ENCODE assay signal across 29 cellular contexts in genomic region chr4:145148980-145149379, GRCh38.
"Had no signal": no experiment of that assay in that cellular context is flagged by ENCODE, and none has a peak within 500 bp of the region (broad histone marks: within the 10 kb centered on the region; RNA-seq: fewer than 3 reads in every experiment).

No MANE protein-coding gene starts in this region.

- H3K4me1 ChIP-seq: esophagus squamous epithelium had no signal

- H3K27ac Mint-ChIP-seq: activated CD4-positive, alpha-beta T cell treated with anti-CD3 and anti-CD28 coated beads, Interleukin-2, amount 10 ng/mL, durations not matched to agents 24 days and 14 days; activated naive CD4-positive, alpha-beta T cell treated with anti-CD3 and anti-CD28 coated beads, Interleukin-2, amount 50 U/mL, for 24 hours; activated T-helper 2 cell treated with anti-CD3 and anti-CD28 coated beads, Interferon-gamma antibody, Interleukin-2, Interleukin-4, amounts not matched to agents 10 μg/mL and 5 μg/mL and 100 μg/mL, durations not matched to agents 14 hours and 24 hours and 36 hours; dendritic cell treated with granulocyte-macrophage colony-stimulating factor and Interleukin-4, amounts not matched to agents 40 ng/mL and 50 ng/mL, for 4 days; natural killer cell treated with Interleukin-12 subunit alpha and Interleukin-12 subunit beta and Interleukin-15 and Interleukin-18, amount 100 ng/mL, for 72 hours; stimulated activated naive B cell treated with anti-CD40 and anti-IgM and Interleukin-4, amounts not matched to agents 10 μg/mL and 1 μg/mL and 100 μg/mL, for 72 hours had no signal

- H3K4me3 ChIP-seq: esophagus squamous epithelium, gastrocnemius medialis, left ventricle myocardium inferior, lung, mucosa of descending colon, SK-N-MC, testis, transverse colon had no signal

- H3K4me3 Mint-ChIP-seq: activated CD4-positive, alpha-beta T cell treated with anti-CD3 and anti-CD28 coated beads, Interleukin-2, amount 10 ng/mL, durations not matched to agents 24 days and 14 days; activated naive CD4-positive, alpha-beta T cell treated with anti-CD3 and anti-CD28 coated beads, Interleukin-2, amount 50 U/mL, for 24 hours; central memory CD8-positive, alpha-beta T cell; dendritic cell treated with granulocyte-macrophage colony-stimulating factor and Interleukin-4, amounts not matched to agents 40 ng/mL and 50 ng/mL, for 4 days; natural killer cell treated with Interleukin-12 subunit alpha and Interleukin-12 subunit beta and Interleukin-15 and Interleukin-18, amount 100 ng/mL, for 72 hours; stimulated activated naive B cell treated with anti-CD40 and anti-IgM and Interleukin-4, amounts not matched to agents 10 μg/mL and 1 μg/mL and 100 μg/mL, for 72 hours had no signal

- H3K27me3 ChIP-seq: esophagus squamous epithelium, gastrocnemius medialis, testis, transverse colon had no signal

- H3K27ac ChIP-seq: epithelial cell of prostate, esophagus squamous epithelium, gastrocnemius medialis, left ventricle myocardium inferior, SK-N-MC, testis, transverse colon, VCaP had no signal

- FAIRE-seq: bronchial epithelial cell, islet of Langerhans, small intestine, TTC549, urothelium cell line had no signal

- H3K9me3 Mint-ChIP-seq: activated CD4-positive, alpha-beta T cell treated with anti-CD3 and anti-CD28 coated beads, Interleukin-2, amount 10 ng/mL, durations not matched to agents 24 days and 14 days; activated naive CD4-positive, alpha-beta T cell treated with anti-CD3 and anti-CD28 coated beads, Interleukin-2, amount 50 U/mL, for 24 hours; activated T-helper 2 cell treated with anti-CD3 and anti-CD28 coated beads, Interferon-gamma antibody, Interleukin-2, Interleukin-4, amounts not matched to agents 10 μg/mL and 5 μg/mL and 100 μg/mL, durations not matched to agents 14 hours and 24 hours and 36 hours; central memory CD8-positive, alpha-beta T cell; dendritic cell treated with granulocyte-macrophage colony-stimulating factor and Interleukin-4, amounts not matched to agents 40 ng/mL and 50 ng/mL, for 4 days; natural killer cell treated with Interleukin-12 subunit alpha and Interleukin-12 subunit beta and Interleukin-15 and Interleukin-18, amount 100 ng/mL, for 72 hours; stimulated activated naive B cell treated with anti-CD40 and anti-IgM and Interleukin-4, amounts not matched to agents 10 μg/mL and 1 μg/mL and 100 μg/mL, for 72 hours had no signal

- ATAC-seq: gastrocnemius medialis; mucosa of descending colon; natural killer cell treated with Interleukin-12 subunit alpha and Interleukin-12 subunit beta and Interleukin-15 and Interleukin-18, amount 100 ng/mL, for 72 hours; sciatic nerve; stimulated activated naive B cell treated with anti-CD40 and anti-IgM and Interleukin-4, amounts not matched to agents 10 μg/mL and 1 μg/mL and 100 μg/mL, for 72 hours had no signal

- DNase-seq: activated CD4-positive, alpha-beta T cell treated with anti-CD3 and anti-CD28 coated beads, Interleukin-2, amount 10 ng/mL, durations not matched to agents 24 days and 14 days; anterior cingulate cortex; esophagus squamous epithelium; gastrocnemius medialis; glutamatergic neuron; left ventricle myocardium inferior; mucosa of descending colon; small intestine; stimulated activated CD4-positive, alpha-beta T cell treated with anti-CD3 and anti-CD28 coated beads, Interleukin-1b, Interleukin-23, amount 100 ng/mL, for 48 hours; stimulated activated CD4-positive, alpha-beta T cell treated with anti-CD3 and anti-CD28 coated beads, Interleukin-4, amount 100 ng/mL, for 4 hours; stimulated activated CD8-positive, alpha-beta memory T cell treated with anti-CD3 and anti-CD28 coated beads, Interleukin-4, amount 100 ng/mL, for 48 hours; stimulated activated naive B cell treated with anti-CD40 and anti-IgM and Interleukin-4, amounts not matched to agents 10 μg/mL and 1 μg/mL and 100 μg/mL, for 72 hours; T-helper 9 cell; testis; transverse colon had no signal

- H3K27me3 Mint-ChIP-seq: activated CD4-positive, alpha-beta T cell treated with anti-CD3 and anti-CD28 coated beads, Interleukin-2, amount 10 ng/mL, durations not matched to agents 24 days and 14 days; activated naive CD4-positive, alpha-beta T cell treated with anti-CD3 and anti-CD28 coated beads, Interleukin-2, amount 50 U/mL, for 24 hours; central memory CD8-positive, alpha-beta T cell; dendritic cell treated with granulocyte-macrophage colony-stimulating factor and Interleukin-4, amounts not matched to agents 40 ng/mL and 50 ng/mL, for 4 days; natural killer cell treated with Interleukin-12 subunit alpha and Interleukin-12 subunit beta and Interleukin-15 and Interleukin-18, amount 100 ng/mL, for 72 hours; stimulated activated naive B cell treated with anti-CD40 and anti-IgM and Interleukin-4, amounts not matched to agents 10 μg/mL and 1 μg/mL and 100 μg/mL, for 72 hours had no signal

- H3K9me3 ChIP-seq: esophagus squamous epithelium, gastrocnemius medialis, left ventricle myocardium inferior, mucosa of descending colon, testis, transverse colon had no signal
